Comparison of ENCODE assay signal across 15 cellular contexts in the genomic region with DNA sequence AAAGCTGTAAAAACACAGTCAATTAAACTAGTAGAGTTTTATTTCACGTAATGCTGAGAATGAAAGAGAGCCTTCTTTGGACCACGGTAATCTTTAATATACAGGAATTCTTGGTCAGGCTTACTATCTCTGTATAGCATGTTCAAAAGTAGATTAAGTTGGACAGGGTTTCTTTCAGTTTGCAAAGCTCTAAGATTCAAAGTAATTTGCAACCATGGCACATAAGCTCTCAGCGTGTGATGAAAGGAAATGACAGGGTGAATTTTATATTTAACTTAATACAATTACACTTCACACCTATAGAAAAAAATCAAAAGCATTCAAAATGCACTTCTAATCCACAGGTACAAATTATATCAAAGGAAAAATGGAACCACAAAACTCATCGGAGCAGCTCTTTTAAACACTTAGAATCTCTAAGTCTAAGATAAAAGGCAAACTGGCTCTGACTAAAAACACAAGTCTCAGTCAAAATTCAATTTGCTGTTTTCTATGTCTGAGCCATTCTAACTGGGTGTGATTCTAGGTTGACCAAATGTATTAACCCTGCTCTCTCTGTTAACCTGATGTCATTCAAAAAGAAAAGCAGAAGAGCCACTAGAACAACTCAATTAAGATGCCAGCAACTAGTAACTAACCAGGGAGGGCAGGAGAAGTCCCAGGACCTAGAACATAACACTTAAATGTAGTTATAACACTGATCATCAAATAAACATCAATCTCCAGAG.
A peak's percentile ranks its signal among the peaks of the same experiment; 100 is the strongest.
DNase-seq lines count a peak whose midpoint lies in the region; ATAC-seq and TF ChIP-seq lines count a peak whose summit lies in the region.
"Had no signal": no experiment of that assay in that cellular context is flagged by ENCODE, and none has a peak within 500 bp of the region (broad histone marks: within the 10 kb centered on the region; RNA-seq: fewer than 3 reads in every experiment).

No MANE protein-coding gene starts in this region.

- no peaks in the 10 kb centered on the region for H3K9me2 ChIP-seq in GM23338 (ENCODE audit: insufficient read depth)

- H3K4me2 ChIP-seq in GM23338: 0 out of 2 replicates have a peak overlapping the region, but pooled peaks have one; percentile 37
- H3K4me2 ChIP-seq in neural progenitor cell: peak overlapping the region; percentile 59

- H4K20me1 ChIP-seq in GM23338 (replicated peaks; ENCODE audit: insufficient read depth) (peaks cover 81% of the 10 kb centered on the region), neural progenitor cell (ENCODE audit: low read depth) (peaks cover 98% of the 10 kb centered on the region)

- no peak for TF ChIP-seq CTCF in GM23338 (conservative IDR thresholded peaks at IDR 0.05; ENCODE audit: low read depth in 2 of 2)
- no peak for TF ChIP-seq CTCF in neural progenitor cell (IDR thresholded peaks at IDR 0.05)

- H3K9ac ChIP-seq in neural progenitor cell: no peak overlapping the region

- H3K4me1 Mint-ChIP-seq in GM23338 (peaks cover 47% of the 10 kb centered on the region), neural progenitor cell (peaks cover 70% of the 10 kb centered on the region)
- peaks cover 67% of the 10 kb centered on the region for H3K4me1 Mint-ChIP-seq in activated naive CD8-positive, alpha-beta T cell treated with anti-CD3 and anti-CD28 coated beads, Interleukin-2, amount 50 U/mL, for 24 hours

- ATAC-seq in activated CD4-positive, CD25-positive, alpha-beta regulatory T cell treated with anti-CD3 and anti-CD28 coated beads, Interleukin-2, amount 50 U/mL, for 24 hours: peak; percentile 81 to 84
- ATAC-seq in GM23338 (no peak), GM18867 (IDR thresholded peaks at IDR 0.05; ENCODE audit: unreplicated experiment) (no peak), GM19452 (IDR thresholded peaks at IDR 0.05; ENCODE audit: unreplicated experiment) (no peak)
- peak; percentile 33 for ATAC-seq in activated naive CD8-positive, alpha-beta T cell treated with anti-CD3 and anti-CD28 coated beads, Interleukin-2, amount 50 U/mL, for 24 hours
- ATAC-seq: left lobe of liver had no signal

- H3K79me2 ChIP-seq in GM23338 (replicated peaks; ENCODE audit: insufficient read depth) (peaks cover 100% of the 10 kb centered on the region), neural progenitor cell (ENCODE audit: low read depth) (peaks cover 100% of the 10 kb centered on the region)

- H3K27ac ChIP-seq in GM23338 (ENCODE audit: low read depth) (peak overlapping the region; percentile 7; the same call in 1 of the 2 replicates), neural progenitor cell (no peak overlapping the region)
- H3K27ac ChIP-seq: neutrophil, SK-N-MC had no signal

- no peaks in the 10 kb centered on the region for H3K9me3 ChIP-seq in neural progenitor cell (ENCODE audit: low read depth)
- H3K9me3 ChIP-seq: neutrophil had no signal

- peaks cover 4% of the 10 kb centered on the region for H3K27me3 Mint-ChIP-seq in GM23338 (ENCODE audit: insufficient read depth, low read depth, poor library complexity)
- no peaks in the 10 kb centered on the region for H3K27me3 Mint-ChIP-seq in activated naive CD8-positive, alpha-beta T cell treated with anti-CD3 and anti-CD28 coated beads, Interleukin-2, amount 50 U/mL, for 24 hours
- peaks cover 2% of the 10 kb centered on the region for H3K27me3 Mint-ChIP-seq in neural progenitor cell (ENCODE audit: insufficient read depth, low read depth)

- H3F3A ChIP-seq in GM23338 (replicated peaks; ENCODE audit: low read depth): no peaks in the 10 kb centered on the region
- peaks cover 20% of the 10 kb centered on the region for H3F3A ChIP-seq in neural progenitor cell (ENCODE audit: low read depth)

- no peak for DNase-seq in activated CD4-positive, CD25-positive, alpha-beta regulatory T cell treated with anti-CD3 and anti-CD28 coated beads, Interleukin-2, amount 50 U/mL, for 72 hours
- no peak for DNase-seq in GM23338 (ENCODE audit: low spot score)
- no peak for DNase-seq in activated naive CD8-positive, alpha-beta T cell treated with anti-CD3 and anti-CD28 coated beads, Interleukin-2, amount 50 U/mL, for 24 hours
- no peak for DNase-seq in neural progenitor cell (ENCODE audit: low spot score)
- DNase-seq in NCI-H187 (lab: John Stamatoyannopoulos, UW): no peak
- DNase-seq: MM.1S; NCI-H2171 treated with DMSO at 0.1 percent for 48 hours; NK-92 treated with Interleukin-12 subunit alpha and Interleukin-12 subunit beta, amount 100 ng/mL, for 24 hours had no signal

- H3K4me3 ChIP-seq in GM23338 (no peak overlapping the region), neural progenitor cell (no peak overlapping the region)
- H3K4me3 ChIP-seq: SK-N-MC, skin epidermis had no signal

- H3K36me3 Mint-ChIP-seq in GM23338 (ENCODE audit: low read depth): no peaks in the 10 kb centered on the region
- no peaks in the 10 kb centered on the region for H3K36me3 Mint-ChIP-seq in activated naive CD8-positive, alpha-beta T cell treated with anti-CD3 and anti-CD28 coated beads, Interleukin-2, amount 50 U/mL, for 24 hours (ENCODE audit: low read depth)
- no peaks in the 10 kb centered on the region for H3K36me3 Mint-ChIP-seq in neural progenitor cell

- no peaks in the 10 kb centered on the region for H3K36me3 ChIP-seq in GM23338 (ENCODE audit: insufficient read depth)
- H3K36me3 ChIP-seq in neural progenitor cell: no peaks in the 10 kb centered on the region
- H3K36me3 ChIP-seq: neutrophil had no signal

- H3K4me3 Mint-ChIP-seq in GM23338: no peak overlapping the region
- no peak overlapping the region for H3K4me3 Mint-ChIP-seq in activated naive CD8-positive, alpha-beta T cell treated with anti-CD3 and anti-CD28 coated beads, Interleukin-2, amount 50 U/mL, for 24 hours
- H3K4me3 Mint-ChIP-seq in neural progenitor cell: no peak overlapping the region

- H3K9me3 Mint-ChIP-seq in GM23338: no peaks in the 10 kb centered on the region
- no peaks in the 10 kb centered on the region for H3K9me3 Mint-ChIP-seq in activated naive CD8-positive, alpha-beta T cell treated with anti-CD3 and anti-CD28 coated beads, Interleukin-2, amount 50 U/mL, for 24 hours
- H3K9me3 Mint-ChIP-seq in neural progenitor cell: no peaks in the 10 kb centered on the region

- H3K4me1 ChIP-seq in GM23338 (ENCODE audit: insufficient read depth) (peaks cover 48% of the 10 kb centered on the region), neural progenitor cell (peaks cover 46% of the 10 kb centered on the region)

- 0 out of 2 replicates have a peak overlapping the region, but pooled peaks have one; percentile 5 for H3K27ac Mint-ChIP-seq in GM23338
- H3K27ac Mint-ChIP-seq in activated naive CD8-positive, alpha-beta T cell treated with anti-CD3 and anti-CD28 coated beads, Interleukin-2, amount 50 U/mL, for 24 hours: peak overlapping the region; percentile 41
- H3K27ac Mint-ChIP-seq in neural progenitor cell: peak overlapping the region; percentile 44

- no peaks in the 10 kb centered on the region for H3K27me3 ChIP-seq in GM23338 (ENCODE audit: insufficient read depth)
- no peaks in the 10 kb centered on the region for H3K27me3 ChIP-seq in neural progenitor cell
- H3K27me3 ChIP-seq: neutrophil had no signal

- no peak overlapping the region for H2AFZ ChIP-seq in GM23338
- no peak overlapping the region for H2AFZ ChIP-seq in neural progenitor cell (replicated peaks)

Comparison
In these comparisons a context has a peak if more than half of its experiments do, and no peak if none do; other contexts are left out.
1. ATAC-seq: peak in activated CD4-positive, CD25-positive, alpha-beta regulatory T cell treated with anti-CD3 and anti-CD28 coated beads, Interleukin-2, amount 50 U/mL, for 24 hours (2 of 2) and activated naive CD8-positive, alpha-beta T cell treated with anti-CD3 and anti-CD28 coated beads, Interleukin-2, amount 50 U/mL, for 24 hours (single experiment); none in GM23338 (single experiment), GM18867 (single experiment) and GM19452 (single experiment).
2. Peak in every context shown above with its lines, with median percentiles within 50 percentile points of each other: H3K27ac Mint-ChIP-seq.